In the genomic region with DNA sequence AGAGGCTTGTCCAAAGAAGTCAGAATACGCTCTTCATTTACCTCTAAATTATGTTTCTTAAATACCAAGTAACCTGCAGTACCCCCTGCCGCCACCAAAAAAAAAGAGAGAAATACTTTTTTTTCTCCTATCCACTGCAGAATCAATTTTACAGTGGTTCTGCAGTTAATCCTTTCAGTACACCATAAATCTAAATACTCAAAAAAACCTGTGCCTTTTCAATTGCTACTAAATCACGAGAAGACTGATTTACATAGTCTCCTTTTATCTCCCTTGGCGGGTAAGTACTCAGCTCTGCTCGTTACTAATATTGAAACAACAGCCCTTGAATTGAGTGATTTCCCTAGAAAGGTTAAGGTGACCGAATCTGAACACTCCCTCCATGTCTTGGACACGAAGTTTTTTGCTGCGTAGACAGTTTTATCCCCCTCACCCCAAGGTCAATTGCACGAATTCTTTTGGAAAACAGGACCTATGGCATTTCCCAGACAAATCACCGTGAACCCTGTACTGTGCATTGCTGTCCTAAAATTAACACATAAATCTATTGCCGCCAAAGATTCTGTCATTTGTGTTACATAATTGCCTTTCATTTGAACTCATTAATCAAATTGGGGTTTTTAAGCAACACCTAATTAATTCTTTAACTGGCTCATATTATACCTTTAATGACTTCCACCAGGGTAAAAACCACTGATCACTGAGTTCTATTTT, we compare ENCODE assay signal across 8 cellular contexts. TPM values are rescaled to one million over a fixed set of nuclear protein-coding genes. Genes with fewer than 3 reads are reported as not detected.
DNase-seq lines count a peak whose midpoint lies in the region; ATAC-seq lines count a peak whose summit lies in the region.

No MANE protein-coding gene starts in this region.

- H3K27ac Mint-ChIP-seq in CD8-positive, alpha-beta memory T cell: peak overlapping the region; percentile 95 to 100 (median 99)
- peak overlapping the region; percentile 98 for H3K27ac Mint-ChIP-seq in activated T-helper 2 cell treated with anti-CD3 and anti-CD28 coated beads, Interferon-gamma antibody, Interleukin-2, Interleukin-4, amounts not matched to agents 10 μg/mL and 5 μg/mL and 100 μg/mL, durations not matched to agents 14 hours and 24 hours and 36 hours
- peak overlapping the region; percentile 84 to 97 (median 94) for H3K27ac Mint-ChIP-seq in immature natural killer cell
- peak overlapping the region; percentile 95 to 99 for H3K27ac Mint-ChIP-seq in stimulated activated naive CD8-positive, alpha-beta T cell treated with anti-CD3 and anti-CD28 coated beads, Interleukin-15, amount 100 ng/mL, for 72 hours

- peaks cover 37% of the 10 kb centered on the region for H3K4me1 ChIP-seq in CD8-positive, alpha-beta memory T cell (ENCODE audit: insufficient read depth, low read length)

- intact Hi-C loops in activated T-helper 2 cell treated with anti-CD3 and anti-CD28 coated beads, Interferon-gamma antibody, Interleukin-2, Interleukin-4, amounts not matched to agents 10 μg/mL and 5 μg/mL and 100 μg/mL, durations not matched to agents 14 hours and 24 hours and 36 hours (cut with micrococcal nuclease): loop anchor here (1.0 to 5.0 kb wide), 7 partner anchors 11 to 1425 kb away; a partner anchor contains a TSS

- H3K4me3 ChIP-seq in CD8-positive, alpha-beta memory T cell (ENCODE audit: low read length): peak overlapping the region; percentile 67

- DNase-seq in CD8-positive, alpha-beta memory T cell: peak in 3 of 5 donors; percentile 9 to 72 (median 53)
- DNase-seq in HuH-7.5 (ENCODE audit: low spot score) (peak; percentile 13), immature natural killer cell (peak; percentile 40 to 50 (median 45)), NCI-H69 (lab: John Stamatoyannopoulos, UW) (no peak), NCI-H1436 treated with DMSO at 0.1 percent for 48 hours (lab: John Stamatoyannopoulos, UW) (no peak)
- peak; percentile 26 for DNase-seq in activated T-helper 2 cell treated with anti-CD3 and anti-CD28 coated beads, Interferon-gamma antibody, Interleukin-2, Interleukin-4, amounts not matched to agents 10 μg/mL and 5 μg/mL and 100 μg/mL, durations not matched to agents 14 hours and 24 hours and 36 hours (ENCODE audit: low spot score)
- DNase-seq in stimulated activated naive CD8-positive, alpha-beta T cell treated with anti-CD3 and anti-CD28 coated beads, Interleukin-15, amount 100 ng/mL, for 72 hours: peak; percentile 52 to 54

- H3K27me3 ChIP-seq in CD8-positive, alpha-beta memory T cell (ENCODE audit: insufficient read depth, low read length, poor library complexity, severe bottlenecking): no peaks in the 10 kb centered on the region

- H3K36me3 Mint-ChIP-seq in CD8-positive, alpha-beta memory T cell: peaks cover 0 to 60% (median 4%) of the 10 kb centered on the region in 3 donors
- peaks cover 42% of the 10 kb centered on the region for H3K36me3 Mint-ChIP-seq in activated T-helper 2 cell treated with anti-CD3 and anti-CD28 coated beads, Interferon-gamma antibody, Interleukin-2, Interleukin-4, amounts not matched to agents 10 μg/mL and 5 μg/mL and 100 μg/mL, durations not matched to agents 14 hours and 24 hours and 36 hours (ENCODE audit: low read depth)
- H3K36me3 Mint-ChIP-seq in immature natural killer cell: peaks cover 0 to 5% (median 0%) of the 10 kb centered on the region in 3 donors

- H3K4me3 Mint-ChIP-seq in CD8-positive, alpha-beta memory T cell: peak overlapping the region; percentile 90 to 99 (median 96)
- H3K4me3 Mint-ChIP-seq in activated T-helper 2 cell treated with anti-CD3 and anti-CD28 coated beads, Interferon-gamma antibody, Interleukin-2, Interleukin-4, amounts not matched to agents 10 μg/mL and 5 μg/mL and 100 μg/mL, durations not matched to agents 14 hours and 24 hours and 36 hours (ENCODE audit: low read depth): peak overlapping the region; percentile 89
- peak overlapping the region; percentile 86 to 94 (median 92) for H3K4me3 Mint-ChIP-seq in immature natural killer cell
- peak overlapping the region; percentile 93 to 94 for H3K4me3 Mint-ChIP-seq in stimulated activated naive CD8-positive, alpha-beta T cell treated with anti-CD3 and anti-CD28 coated beads, Interleukin-15, amount 100 ng/mL, for 72 hours

- CTCF ChIA-PET in CD8-positive, alpha-beta memory T cell (lab: Charles Lee): interaction anchor here (0.8 to 6.5 kb wide), 7 partner anchors 11 to 410 kb away, joined by 3 to 71 read pairs (median 7); a partner anchor contains a TSS

- peaks cover 0 to 7% of the 10 kb centered on the region in 2 donors for H3K27me3 Mint-ChIP-seq in CD8-positive, alpha-beta memory T cell
- peaks cover 3% of the 10 kb centered on the region for H3K27me3 Mint-ChIP-seq in activated T-helper 2 cell treated with anti-CD3 and anti-CD28 coated beads, Interferon-gamma antibody, Interleukin-2, Interleukin-4, amounts not matched to agents 10 μg/mL and 5 μg/mL and 100 μg/mL, durations not matched to agents 14 hours and 24 hours and 36 hours (ENCODE audit: low read depth)
- H3K27me3 Mint-ChIP-seq in immature natural killer cell (ENCODE audit: low read depth in 3 of 3): peaks cover 27 to 35% (median 27%) of the 10 kb centered on the region in 3 donors
- no peaks in the 10 kb centered on the region for H3K27me3 Mint-ChIP-seq in stimulated activated naive CD8-positive, alpha-beta T cell treated with anti-CD3 and anti-CD28 coated beads, Interleukin-15, amount 100 ng/mL, for 72 hours

- no peaks in the 10 kb centered on the region for H3K9me3 ChIP-seq in CD8-positive, alpha-beta memory T cell (ENCODE audit: low read length)

- peaks cover 15% of the 10 kb centered on the region for H3K36me3 ChIP-seq in CD8-positive, alpha-beta memory T cell (ENCODE audit: insufficient read depth, low read length)

- peak overlapping the region; percentile 98 for H3K27ac ChIP-seq in CD8-positive, alpha-beta memory T cell (ENCODE audit: low read depth, low read length)

- peaks cover 46 to 70% (median 58%) of the 10 kb centered on the region in 3 donors for H3K4me1 Mint-ChIP-seq in CD8-positive, alpha-beta memory T cell
- peaks cover 51% of the 10 kb centered on the region for H3K4me1 Mint-ChIP-seq in activated T-helper 2 cell treated with anti-CD3 and anti-CD28 coated beads, Interferon-gamma antibody, Interleukin-2, Interleukin-4, amounts not matched to agents 10 μg/mL and 5 μg/mL and 100 μg/mL, durations not matched to agents 14 hours and 24 hours and 36 hours (ENCODE audit: low read depth)
- H3K4me1 Mint-ChIP-seq in immature natural killer cell: peaks cover 38 to 48% of the 10 kb centered on the region in 2 donors
- H3K4me1 Mint-ChIP-seq in stimulated activated naive CD8-positive, alpha-beta T cell treated with anti-CD3 and anti-CD28 coated beads, Interleukin-15, amount 100 ng/mL, for 72 hours: peaks cover 40% of the 10 kb centered on the region

- no peaks in the 10 kb centered on the region for H3K9me3 Mint-ChIP-seq in CD8-positive, alpha-beta memory T cell
- no peaks in the 10 kb centered on the region for H3K9me3 Mint-ChIP-seq in activated T-helper 2 cell treated with anti-CD3 and anti-CD28 coated beads, Interferon-gamma antibody, Interleukin-2, Interleukin-4, amounts not matched to agents 10 μg/mL and 5 μg/mL and 100 μg/mL, durations not matched to agents 14 hours and 24 hours and 36 hours
- no peaks in the 10 kb centered on the region for H3K9me3 Mint-ChIP-seq in immature natural killer cell
- no peaks in the 10 kb centered on the region for H3K9me3 Mint-ChIP-seq in stimulated activated naive CD8-positive, alpha-beta T cell treated with anti-CD3 and anti-CD28 coated beads, Interleukin-15, amount 100 ng/mL, for 72 hours

- ATAC-seq in GM19455 (IDR thresholded peaks at IDR 0.05; ENCODE audit: unreplicated experiment): peak; percentile 21
- ATAC-seq in stimulated activated naive CD8-positive, alpha-beta T cell treated with anti-CD3 and anti-CD28 coated beads, Interleukin-15, amount 100 ng/mL, for 72 hours: peak; percentile 39

- POLR2A ChIA-PET in CD8-positive, alpha-beta memory T cell (lab: Charles Lee): interaction anchor here (0.9 to 5.0 kb wide), 5 partner anchors 20 to 204 kb away, joined by 3 to 67 read pairs (median 10); a partner anchor contains a TSS

RNA-seq across cellular contexts. Expression of a gene that starts 0.5 kb away (rescaled TPM):
- total RNA-seq in CD8-positive, alpha-beta memory T cell: 1,000 to 10,000 TPM; 1,217 to 1,243 TPM
- polyA plus RNA-seq in CD8-positive, alpha-beta memory T cell: 513 TPM
- 337 and 342 TPM in 2 replicates for total RNA-seq in activated T-helper 2 cell treated with anti-CD3 and anti-CD28 coated beads, Interferon-gamma antibody, Interleukin-2, Interleukin-4, amounts not matched to agents 10 μg/mL and 5 μg/mL and 100 μg/mL, durations not matched to agents 14 hours and 24 hours and 36 hours
- 100 to 1,000 TPM in 2 of 3 donors, 10 to 100 TPM in 1; 61.5 to 183 (median 142) TPM for polyA plus RNA-seq in immature natural killer cell

RNA-seq across cellular contexts. Expression of a gene that starts 26.1 kb away (rescaled TPM):
- 1 to 10 TPM; 7.3 to 9.8 TPM for total RNA-seq in CD8-positive, alpha-beta memory T cell
- 8.3 TPM for polyA plus RNA-seq in CD8-positive, alpha-beta memory T cell
- 3.2 and 4.2 TPM in 2 replicates for total RNA-seq in activated T-helper 2 cell treated with anti-CD3 and anti-CD28 coated beads, Interferon-gamma antibody, Interleukin-2, Interleukin-4, amounts not matched to agents 10 μg/mL and 5 μg/mL and 100 μg/mL, durations not matched to agents 14 hours and 24 hours and 36 hours
- polyA plus RNA-seq in immature natural killer cell: 1 to 10 TPM; 1.4 to 7.8 (median 3.6) TPM

Comparison
In these comparisons a context has a peak if more than half of its experiments do, and no peak if none do; other contexts are left out.
1. DNase-seq: peak in CD8-positive, alpha-beta memory T cell (3 of 5), HuH-7.5 (single experiment), activated T-helper 2 cell treated with anti-CD3 and anti-CD28 coated beads, Interferon-gamma antibody, Interleukin-2, Interleukin-4, amounts not matched to agents 10 μg/mL and 5 μg/mL and 100 μg/mL, durations not matched to agents 14 hours and 24 hours and 36 hours (single experiment), immature natural killer cell (3 of 3) and stimulated activated naive CD8-positive, alpha-beta T cell treated with anti-CD3 and anti-CD28 coated beads, Interleukin-15, amount 100 ng/mL, for 72 hours (2 of 2); none in NCI-H69 (single experiment) and NCI-H1436 treated with DMSO at 0.1 percent for 48 hours (single experiment).
2. Peak in every context shown above with its lines, with median percentiles within 50 percentile points of each other: H3K27ac Mint-ChIP-seq and H3K4me3 Mint-ChIP-seq.